20 cellular contexts compared by ENCODE assay signal in genomic region chr10:52961298-52961697, GRCh38.
DNase-seq lines count a peak whose midpoint lies in the region; ATAC-seq, FAIRE-seq and TF ChIP-seq lines count a peak whose summit lies in the region.
"Had no signal": no experiment of that assay in that cellular context is flagged by ENCODE, and none has a peak within 500 bp of the region (broad histone marks: within the 10 kb centered on the region; RNA-seq: fewer than 3 reads in every experiment).

No MANE protein-coding gene starts in this region.

- WGBS in GM12878 (ENCODE audit: insufficient coverage, insufficient replicate concordance, low lambda C conversion rate, missing lambda C conversion rate), result 27% methylated on average over 2 of the region's 2 CpGs
- 53% methylated on average over 2 of the region's 2 CpGs for WGBS in smooth muscle cell (ENCODE audit: low lambda C conversion rate)

- POLR2A ChIA-PET in GM12878 (lab: Charles Lee), result no interaction called here

- RAD21 ChIA-PET in GM12878 (lab: Charles Lee; ENCODE audit: unreplicated experiment), result interaction anchor here (1.3 to 1.8 kb wide), 4 partner anchors 12 to 638 kb away, joined by 3 to 4 read pairs (median 4); no protein-coding TSS in a partner anchor

- no peak overlapping the region for H3K9ac ChIP-seq in GM12878 (ENCODE audit: control insufficient read depth, insufficient read depth, low read length)
- H3K9ac ChIP-seq in smooth muscle cell (ENCODE audit: low read depth), result no peak overlapping the region
- H3K9ac ChIP-seq: BLaER1, GM23248 had no signal

- DNase-seq in NCI-H748 (lab: John Stamatoyannopoulos, UW; ENCODE audit: unreplicated experiment) (peak; percentile 24), NCI-H748 treated with DMSO at 0.1 percent for 48 hours (lab: John Stamatoyannopoulos, UW) (no peak), GM12878 (ENCODE audit: low read depth, low spot score) (no peak), mesothelial cell of epicardium (ENCODE audit: low spot score in 2 of 2, unreplicated experiment in 2 of 2) (no peak), smooth muscle cell (lab: John Stamatoyannopoulos, UW; ENCODE audit: unreplicated experiment) (no peak), osteoblast (ENCODE audit: insufficient read length, low spot score, missing footprints) (no peak)
- no peak for DNase-seq in activated effector memory CD4-positive, alpha-beta T cell treated with Interleukin-2 at 50 U/mL for 16 hours
- DNase-seq: DMS 273 treated with DMSO at 0.1 percent for 48 hours, GM23248, MG63, NCI-H1105, NCI-H187 treated with DMSO at 0.1 percent for 48 hours, NCI-H510A treated with DMSO at 0.1 percent for 48 hours, PC-9 had no signal

- H4K20me1 ChIP-seq in GM12878 (ENCODE audit: control insufficient read depth, insufficient read depth), result no peaks in the 10 kb centered on the region
- H4K20me1 ChIP-seq in smooth muscle cell (ENCODE audit: low read depth), result no peaks in the 10 kb centered on the region
- H4K20me1 ChIP-seq in osteoblast (ENCODE audit: insufficient read depth, low read length), result no peaks in the 10 kb centered on the region
- H4K20me1 ChIP-seq: BLaER1 had no signal

- H3K9me3 ChIP-seq in GM12878 (replicated peaks; ENCODE audit: control insufficient read depth, insufficient read depth, low read length) (no peaks in the 10 kb centered on the region; the same call in 2 of the 3 replicates), smooth muscle cell (replicated peaks; ENCODE audit: low read depth) (no peaks in the 10 kb centered on the region), osteoblast (ENCODE audit: low read depth, low read length) (no peaks in the 10 kb centered on the region)
- H3K9me3 ChIP-seq: BLaER1, MG63 had no signal

- no peak overlapping the region for H3K4me2 ChIP-seq in GM12878 (ENCODE audit: control insufficient read depth, insufficient read depth)
- H3K4me2 ChIP-seq in smooth muscle cell, result peak overlapping the region; percentile 2
- no peak overlapping the region for H3K4me2 ChIP-seq in osteoblast (ENCODE audit: insufficient read depth, low read length)
- H3K4me2 ChIP-seq: BLaER1, PC-9 had no signal

- peaks cover 42% of the 10 kb centered on the region for H3K4me1 Mint-ChIP-seq in mesothelial cell of epicardium

- H3K4me1 ChIP-seq in GM12878 (ENCODE audit: control insufficient read depth, insufficient read depth, low read length), result peaks cover 17% of the 10 kb centered on the region
- peaks cover 5% of the 10 kb centered on the region for H3K4me1 ChIP-seq in smooth muscle cell (ENCODE audit: low read depth)
- no peaks in the 10 kb centered on the region for H3K4me1 ChIP-seq in osteoblast (ENCODE audit: insufficient read depth, low read length)
- H3K4me1 ChIP-seq: BLaER1 had no signal

- peak; percentile 47 for FAIRE-seq in GM12878 (lab: Jason Lieb, UNC)
- FAIRE-seq: GM18507, K562 had no signal

- no peaks in the 10 kb centered on the region for H3K36me3 ChIP-seq in GM12878 (ENCODE audit: control insufficient read depth in 2 of 2, insufficient read depth in 2 of 2, low read length in 1 of 2)
- H3K36me3 ChIP-seq in smooth muscle cell (ENCODE audit: low read depth), result no peaks in the 10 kb centered on the region
- H3K36me3 ChIP-seq in osteoblast (ENCODE audit: insufficient read depth, low read length), result no peaks in the 10 kb centered on the region
- H3K36me3 ChIP-seq: BLaER1, MG63 had no signal

- CTCF ChIA-PET in GM12878 (lab: Yijun Ruan, JAX), result interaction anchor here (1.0 to 3.0 kb wide), 5 partner anchors 9 to 174 kb away, joined by 3 to 22 read pairs (median 3); no protein-coding TSS in a partner anchor

- H3K27me3 ChIP-seq in GM12878 (replicated peaks in 1 of 2; ENCODE audit: control insufficient read depth in 2 of 2, insufficient read depth in 2 of 2, low read length in 1 of 2) (no peaks in the 10 kb centered on the region), smooth muscle cell (ENCODE audit: low read depth) (no peaks in the 10 kb centered on the region), osteoblast (ENCODE audit: insufficient read depth, low read length) (no peaks in the 10 kb centered on the region)
- H3K27me3 ChIP-seq: BLaER1, MG63 had no signal

- no peak overlapping the region for H3K27ac ChIP-seq in GM12878 (ENCODE audit: control insufficient read depth, insufficient read depth)
- H3K27ac ChIP-seq in smooth muscle cell (ENCODE audit: low read depth), result peak overlapping the region; percentile 6
- H3K27ac ChIP-seq in osteoblast (ENCODE audit: low read depth, low read length), result no peak overlapping the region
- H3K27ac ChIP-seq: 22Rv1, BLaER1, GM23248, HL-60, PC-9 had no signal

- TF ChIP-seq RAD21 in GM12878 (IDR thresholded peaks at IDR 0.05; ENCODE audit: insufficient read depth, low read depth, low read length), result no peak

- peak overlapping the region; percentile 11 for H3K27ac Mint-ChIP-seq in mesothelial cell of epicardium

- H3K79me2 ChIP-seq in GM12878 (ENCODE audit: control insufficient read depth, insufficient read depth, low read length) (no peaks in the 10 kb centered on the region), smooth muscle cell (ENCODE audit: low read depth) (no peaks in the 10 kb centered on the region), osteoblast (ENCODE audit: insufficient read depth, low read length) (no peaks in the 10 kb centered on the region)

- SMC1A ChIA-PET in GM12878 (lab: Charles Lee; ENCODE audit: uncharacterized antibody, unreplicated experiment), result interaction anchor here (0.7 to 2.6 kb wide), 12 partner anchors 9 to 275 kb away, joined by 3 to 14 read pairs (median 4); no protein-coding TSS in a partner anchor

- H3K36me3 Mint-ChIP-seq in mesothelial cell of epicardium, result no peaks in the 10 kb centered on the region

- no peak overlapping the region for H3K4me3 Mint-ChIP-seq in mesothelial cell of epicardium

- TF ChIP-seq EP300 in GM12878 (IDR thresholded peaks at IDR 0.05; ENCODE audit: borderline replicate concordance in 1 of 2, control insufficient read depth in 1 of 2, low read depth in 2 of 2, low read length in 2 of 2), result no peak

- no TSS peak for BruUV-seq in GM12878 (replicated peaks; lab: Mats Ljungman, UMichigan)

- H3K9me3 Mint-ChIP-seq in mesothelial cell of epicardium, result no peaks in the 10 kb centered on the region

- TF ChIP-seq CTCF in GM12878 (IDR thresholded peaks at IDR 0.05 in 2 of 3, conservative IDR thresholded peaks at IDR 0.05 in 1 of 3; ENCODE audit: control insufficient read depth in 2 of 3, extremely low read depth in 1 of 3, insufficient read depth in 1 of 3, low read depth in 3 of 3, low read length in 3 of 3) (no peak), mesothelial cell of epicardium (IDR thresholded peaks at IDR 0.05; ENCODE audit: unreplicated experiment) (no peak), smooth muscle cell (IDR thresholded peaks at IDR 0.05; ENCODE audit: borderline replicate concordance, insufficient read depth, poor library complexity, severe bottlenecking) (no peak), osteoblast (IDR thresholded peaks at IDR 0.05; ENCODE audit: extremely low read depth, low read depth, low read length) (no peak)

- no peaks in the 10 kb centered on the region for H3K27me3 Mint-ChIP-seq in mesothelial cell of epicardium (ENCODE audit: low read depth)

- in situ Hi-C loops in GM12878 (cut with MboI), result no loop called here

- no peak overlapping the region; the same call in 1 of the 2 replicates for H2AFZ ChIP-seq in GM12878 (ENCODE audit: control insufficient read depth, low read depth, low read length)
- H2AFZ ChIP-seq in smooth muscle cell (ENCODE audit: low read depth), result peak overlapping the region; percentile 71
- no peak overlapping the region for H2AFZ ChIP-seq in osteoblast (ENCODE audit: low read length)
- H2AFZ ChIP-seq: GM23248, PC-9 had no signal

- peaks cover 6% of the 10 kb centered on the region for H3F3A ChIP-seq in smooth muscle cell (ENCODE audit: low read depth)

- intact Hi-C loops in GM12878 (cut with micrococcal nuclease; ENCODE audit: unreplicated experiment), result no loop called here

- ATAC-seq in GM12878, result no peak
- no peak for ATAC-seq in GM21381 (IDR thresholded peaks at IDR 0.05; ENCODE audit: unreplicated experiment)
- ATAC-seq: K562 had no signal

- no peak overlapping the region for H3K4me3 ChIP-seq in GM12878
- H3K4me3 ChIP-seq in smooth muscle cell, result no peak overlapping the region
- no peak overlapping the region for H3K4me3 ChIP-seq in osteoblast (ENCODE audit: insufficient read depth, low read length)
- H3K4me3 ChIP-seq: BLaER1, GM23248, K562, MG63, PC-9 had no signal

- no peak for TF ChIP-seq POLR2A in GM12878 (IDR thresholded peaks at IDR 0.05; ENCODE audit: low read depth, low read length)

TF ChIP-seq in GM12878, 131 proteins besides CTCF, POLR2A, EP300 and RAD21:
- TF ChIP-seq CEBPZ (IDR thresholded peaks at IDR 0.05; ENCODE audit: low read depth, low read length) (no peak), PKNOX1 (IDR thresholded peaks at IDR 0.05) (peak; percentile 75)
